Comparison of ENCODE assay signal across 10 cellular contexts in the genomic region with DNA sequence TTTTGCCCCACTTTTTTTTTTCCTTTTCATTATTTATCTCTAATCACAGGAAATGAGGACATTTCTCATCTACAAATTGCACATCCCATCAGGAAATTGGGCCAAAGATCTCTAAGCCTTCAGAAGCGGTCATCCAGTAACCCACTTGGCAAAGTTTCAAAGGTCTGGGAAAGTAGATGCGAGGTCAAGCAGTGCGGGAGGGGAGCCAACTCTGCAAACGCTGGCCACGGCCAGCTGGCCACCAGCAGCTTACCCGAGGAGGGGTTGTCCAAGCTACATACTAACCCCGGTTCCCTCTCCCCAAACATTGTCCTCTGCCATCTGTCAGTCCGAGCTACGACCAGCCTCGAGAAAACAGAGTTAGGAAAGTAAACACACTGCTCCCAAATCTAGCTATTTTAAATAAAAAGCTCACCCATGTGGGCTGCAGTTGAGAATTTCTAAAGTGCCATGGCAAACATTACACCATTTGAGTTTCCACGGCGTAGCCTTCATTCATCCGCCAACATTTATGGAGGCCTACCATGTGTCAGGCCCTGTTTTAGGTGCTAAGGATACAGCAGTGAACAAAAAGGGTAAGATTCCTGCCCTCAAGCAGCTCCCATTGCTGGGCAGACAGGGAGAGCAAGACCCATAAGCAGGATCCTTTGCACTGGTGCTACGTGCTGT. TPM values are rescaled to one million over a fixed set of nuclear protein-coding genes. Genes with fewer than 3 reads are reported as not detected.
DNase-seq lines count a peak whose midpoint lies in the region; ATAC-seq, FAIRE-seq and TF ChIP-seq lines count a peak whose summit lies in the region.
"Had no signal": no experiment of that assay in that cellular context is flagged by ENCODE, and none has a peak within 500 bp of the region (broad histone marks: within the 10 kb centered on the region; RNA-seq: fewer than 3 reads in every experiment).

No MANE protein-coding gene starts in this region.

- H2AFZ ChIP-seq in K562 (ENCODE audit: low read depth, low read length), result no peak overlapping the region

- ATAC-seq in K562 (no peak), lower lobe of right lung (peak; percentile 51 to 52), GM19467 (IDR thresholded peaks at IDR 0.05; ENCODE audit: unreplicated experiment) (no peak)

- no peaks in the 10 kb centered on the region for H3K9me3 ChIP-seq in K562 (replicated peaks; ENCODE audit: control insufficient read depth, insufficient read depth, low read depth, low read length)
- no peaks in the 10 kb centered on the region for H3K9me3 ChIP-seq in lower lobe of right lung
- H3K9me3 ChIP-seq in subcutaneous abdominal adipose tissue (ENCODE audit: control insufficient read depth in 5 of 5, low read length in 5 of 5), result no peaks in the 10 kb centered on the region

- no peak for TF ChIP-seq EP300 in K562 (IDR thresholded peaks at IDR 0.05; ENCODE audit: low read length)

- TF ChIP-seq RAD21 in K562 (CRISPR knock-in tag; conservative IDR thresholded peaks at IDR 0.05 in 1 of 2, IDR thresholded peaks at IDR 0.05 in 1 of 2), result no peak

- intact Hi-C loops in K562 (cut with micrococcal nuclease) (no loop called here), lower lobe of right lung (cut with DNase I) (no loop called here)

- BruUV-seq in K562 (replicated peaks; lab: Mats Ljungman, UMichigan), result no TSS peak

- FAIRE-seq in K562 (lab: Jason Lieb, UNC), result no peak

- no peaks in the 10 kb centered on the region for H3K27me3 ChIP-seq in HL-60 (ENCODE audit: insufficient read depth, poor library complexity, severe bottlenecking)
- H3K27me3 ChIP-seq in K562 (ENCODE audit: control insufficient read depth in 2 of 2, insufficient read depth in 2 of 2, low read length in 2 of 2), result peaks cover 30 to 38% of the 10 kb centered on the region in 2 experiments; a peak in 4 of 5 replicates
- no peaks in the 10 kb centered on the region for H3K27me3 ChIP-seq in lower lobe of right lung (ENCODE audit: low read depth)
- H3K27me3 ChIP-seq in subcutaneous abdominal adipose tissue (ENCODE audit: control insufficient read depth in 5 of 5, insufficient read depth in 4 of 5, low read length in 5 of 5), result no peaks in the 10 kb centered on the region

- in situ Hi-C loops in K562 (cut with MboI), result loop anchor here (10.0 kb wide), 1 partner anchor 185 kb away; no protein-coding TSS in a partner anchor

- H3K4me3 ChIP-seq in HL-60 (replicated peaks; ENCODE audit: insufficient read depth, low read length) (no peak overlapping the region), K562 (no peak overlapping the region), lower lobe of right lung (no peak overlapping the region), subcutaneous abdominal adipose tissue (ENCODE audit: low read depth in 1 of 5, low read length in 5 of 5) (peak overlapping the region in 3 of 5 donors; percentile 16 to 54 (median 27))

- TF ChIP-seq POLR2A in K562 (conservative IDR thresholded peaks at IDR 0.05), result no peak

- no peaks in the 10 kb centered on the region for H3K79me2 ChIP-seq in K562 (ENCODE audit: control insufficient read depth, insufficient read depth, low read length)

- H3K36me3 ChIP-seq in K562 (ENCODE audit: control insufficient read depth, insufficient read depth, low read length) (no peaks in the 10 kb centered on the region), lower lobe of right lung (no peaks in the 10 kb centered on the region), subcutaneous abdominal adipose tissue (ENCODE audit: control insufficient read depth in 5 of 5, insufficient read depth in 5 of 5, low read length in 5 of 5) (no peaks in the 10 kb centered on the region)

- H3K4me1 ChIP-seq in K562 (replicated peaks in 1 of 2; ENCODE audit: control insufficient read depth in 2 of 2, insufficient read depth in 2 of 2, low read length in 2 of 2) (no peaks in the 10 kb centered on the region), lower lobe of right lung (peaks cover 39% of the 10 kb centered on the region), subcutaneous abdominal adipose tissue (ENCODE audit: control insufficient read depth in 5 of 5, insufficient read depth in 5 of 5, low read length in 5 of 5) (peaks cover 23 to 66% (median 46%) of the 10 kb centered on the region in 5 donors)

- peak overlapping the region; percentile 42 for H3K27ac ChIP-seq in HL-60 (replicated peaks)
- no peak overlapping the region for H3K27ac ChIP-seq in K562 (ENCODE audit: extremely low read depth, low read depth, low read length)
- H3K27ac ChIP-seq in lower lobe of right lung, result peak overlapping the region; percentile 36
- peak overlapping the region; percentile 96 for H3K27ac ChIP-seq in subcutaneous abdominal adipose tissue (ENCODE audit: low read depth, low read length)

- H3K9ac ChIP-seq in K562 (ENCODE audit: insufficient read depth in 1 of 2, low read depth in 2 of 2, low read length in 2 of 2) (no peak overlapping the region), subcutaneous abdominal adipose tissue (ENCODE audit: low read length in 5 of 5) (peak overlapping the region; percentile 22 to 84 (median 57))

- CTCF ChIA-PET in K562 (lab: Yijun Ruan, JAX; ENCODE audit: low intra/inter-chr PET ratio), result no interaction called here

- WGBS in K562 (ENCODE audit: insufficient coverage, low coverage, missing lambda C conversion rate), result 20% methylated on average over 14 of the region's 14 CpGs

- POLR2A ChIA-PET in K562 (lab: Yijun Ruan, JAX), result interaction anchor here (0.5 to 0.6 kb wide), 3 partner anchors 33 to 298 kb away, joined by 3 to 4 read pairs (median 3); no protein-coding TSS in a partner anchor

- H4K20me1 ChIP-seq in K562 (replicated peaks; ENCODE audit: control insufficient read depth, insufficient read depth, low read length), result no peaks in the 10 kb centered on the region

- H3K9me1 ChIP-seq in K562 (ENCODE audit: control insufficient read depth, insufficient read depth, low read length), result no peaks in the 10 kb centered on the region

- DNase-seq in HL-60 (ENCODE audit: low read depth in 1 of 2, low spot score in 1 of 2), result no peak
- peak in 1 of 4 experiments; percentile 5 for DNase-seq in K562 (ENCODE audit: extremely low read depth in 1 of 4, low spot score in 3 of 4)
- peak; percentile 56 for DNase-seq in lower lobe of right lung
- DNase-seq in MV-4-11 (lab: John Stamatoyannopoulos, UW), result no peak
- DNase-seq in AG08395 (ENCODE audit: low spot score), result no peak
- DNase-seq: activated CD8-positive, alpha-beta memory T cell treated with anti-CD3 and anti-CD28 coated beads for 24 hours; DMS79 treated with DMSO at 0.1 percent for 48 hours; NCI-H82 had no signal

- H3K4me2 ChIP-seq in K562 (ENCODE audit: insufficient read depth, low read length), result no peak overlapping the region

- TF ChIP-seq CTCF in HL-60 (IDR thresholded peaks at IDR 0.05; ENCODE audit: insufficient read depth, low read length) (no peak), K562 (IDR thresholded peaks at IDR 0.05 in 2 of 3, conservative IDR thresholded peaks at IDR 0.05 in 1 of 3; ENCODE audit: insufficient read depth in 2 of 3, low read depth in 1 of 3, low read length in 3 of 3) (no peak), lower lobe of right lung (IDR thresholded peaks at IDR 0.05) (no peak)

RNA-seq across cellular contexts. Expression of gene FFAR2, which starts 11.5 kb away (rescaled TPM):
- not detected in 2 replicates for total RNA-seq in K562 (2011; cell fraction: chromatin; rRNA removed; ENCODE audit: low replicate concordance)
- total RNA-seq in K562 (2011; cell fraction: nucleolus; rRNA removed), result not detected in 2 replicates
- not detected in 2 replicates for total RNA-seq in K562 (2011; cell fraction: nucleoplasm; rRNA removed)
- total RNA-seq in K562 (2014; rRNA removed), result not detected in 2 replicates
- total RNA-seq in K562 (2014; rRNA removed; fragmentation: Illumina TruSeq; extraction: Trizol), result not detected in 2 replicates
- total RNA-seq in K562 (2015; rRNA removed; fragmentation: Illumina TruSeq; extraction: Trizol), result not detected in 2 replicates
- total RNA-seq in K562 (2021), result not detected in 2 replicates
- not detected in 2 replicates for polyA plus RNA-seq in K562 (2011; rRNA removed)
- not detected in 2 replicates for polyA plus RNA-seq in K562 (2011; cell fraction: cytosol; rRNA removed)
- not detected in 2 replicates for polyA plus RNA-seq in K562 (2011; cell fraction: nucleus; rRNA removed)
- polyA plus RNA-seq in K562 (2012), result not detected in 2 replicates
- polyA plus RNA-seq in K562 (2014; fragmentation: Illumina TruSeq; extraction: Trizol), result not detected in 2 replicates
- not detected for polyA plus RNA-seq in K562 (2014; fragmentation: Nextera tagmentation; extraction: Ambion mirVana)
- not detected in 2 replicates for polyA plus RNA-seq in K562 (2014; rRNA removed)
- polyA minus RNA-seq in K562 (2011; rRNA and poly(A)+ RNA removed), result not detected in 2 replicates
- not detected in 2 replicates for polyA minus RNA-seq in K562 (2011; cell fraction: cytosol; rRNA and poly(A)+ RNA removed)
- not detected in 2 replicates for polyA minus RNA-seq in K562 (2011; cell fraction: nucleus; rRNA and poly(A)+ RNA removed)
- total RNA-seq in lower lobe of right lung, result 4.7 TPM

RNA-seq across cellular contexts. Expression of gene KRTDAP, which starts 30.7 kb away (rescaled TPM):
- not detected in 2 replicates for total RNA-seq in K562 (2011; cell fraction: chromatin; rRNA removed; ENCODE audit: low replicate concordance)
- total RNA-seq in K562 (2011; cell fraction: nucleolus; rRNA removed), result not detected in 2 replicates
- not detected in 2 replicates for total RNA-seq in K562 (2011; cell fraction: nucleoplasm; rRNA removed)
- total RNA-seq in K562 (2014; rRNA removed) (not detected in 2 replicates), K562 (2014; rRNA removed; fragmentation: Illumina TruSeq; extraction: Trizol) (not detected in 2 replicates), K562 (2015; rRNA removed; fragmentation: Illumina TruSeq; extraction: Trizol) (not detected in 2 replicates), K562 (2021) (not detected in 2 replicates), lower lobe of right lung (0.89 TPM)
- polyA plus RNA-seq in K562 (2011; rRNA removed) (not detected in 2 replicates), K562 (2014; fragmentation: Illumina TruSeq; extraction: Trizol) (not detected in 2 replicates), K562 (2014; fragmentation: Nextera tagmentation; extraction: Ambion mirVana) (not detected), K562 (2014; rRNA removed) (not detected in 2 replicates)
- not detected in 2 replicates for polyA plus RNA-seq in K562 (2011; cell fraction: cytosol; rRNA removed)
- polyA plus RNA-seq in K562 (2011; cell fraction: nucleus; rRNA removed), result not detected in 2 replicates
- polyA plus RNA-seq in K562 (2012), result not detected in 2 replicates
- not detected in 2 replicates for polyA minus RNA-seq in K562 (2011; rRNA and poly(A)+ RNA removed)
- not detected in 2 replicates for polyA minus RNA-seq in K562 (2011; cell fraction: cytosol; rRNA and poly(A)+ RNA removed)
- polyA minus RNA-seq in K562 (2011; cell fraction: nucleus; rRNA and poly(A)+ RNA removed), result not detected in 2 replicates

RNA-seq across cellular contexts. Expression of gene DMKN, which starts 53.9 kb away (rescaled TPM):
- 0.42 and 1.5 TPM in 2 replicates for total RNA-seq in K562 (2011; cell fraction: chromatin; rRNA removed; ENCODE audit: low replicate concordance)
- 0.67 TPM in 1 of 2 replicates, not detected in the other for total RNA-seq in K562 (2011; cell fraction: nucleolus; rRNA removed)
- total RNA-seq in K562 (2011; cell fraction: nucleoplasm; rRNA removed), result 1.5 TPM in 1 of 2 replicates, not detected in the other
- not detected in 2 replicates for total RNA-seq in K562 (2014; rRNA removed)
- not detected in 2 replicates for total RNA-seq in K562 (2014; rRNA removed; fragmentation: Illumina TruSeq; extraction: Trizol)
- total RNA-seq in K562 (2015; rRNA removed; fragmentation: Illumina TruSeq; extraction: Trizol), result not detected in 2 replicates
- 0.53 TPM in 1 of 2 replicates, not detected in the other for total RNA-seq in K562 (2021)
- polyA plus RNA-seq in K562 (2011; rRNA removed), result 0.36 and 0.65 TPM in 2 replicates
- 1.3 and 1.6 TPM in 2 replicates for polyA plus RNA-seq in K562 (2011; cell fraction: cytosol; rRNA removed)
- polyA plus RNA-seq in K562 (2011; cell fraction: nucleus; rRNA removed), result 0.91 and 2.1 TPM in 2 replicates
- 0.53 and 2.7 TPM in 2 replicates for polyA plus RNA-seq in K562 (2012)
- polyA plus RNA-seq in K562 (2014; fragmentation: Illumina TruSeq; extraction: Trizol), result not detected in 2 replicates
- polyA plus RNA-seq in K562 (2014; fragmentation: Nextera tagmentation; extraction: Ambion mirVana), result not detected
- not detected in 2 replicates for polyA plus RNA-seq in K562 (2014; rRNA removed)
- not detected in 2 replicates for polyA minus RNA-seq in K562 (2011; rRNA and poly(A)+ RNA removed)
- polyA minus RNA-seq in K562 (2011; cell fraction: cytosol; rRNA and poly(A)+ RNA removed), result not detected in 2 replicates
- polyA minus RNA-seq in K562 (2011; cell fraction: nucleus; rRNA and poly(A)+ RNA removed), result 0.13 and 0.89 TPM in 2 replicates
- 70.7 TPM for total RNA-seq in lower lobe of right lung

Comparison
In these comparisons a context has a peak if more than half of its experiments do, and no peak if none do; other contexts are left out.
1. H3K4me3 ChIP-seq: peak in subcutaneous abdominal adipose tissue (3 of 5); none in HL-60 (single experiment), K562 (single experiment) and lower lobe of right lung (single experiment).
2. ATAC-seq: peak in lower lobe of right lung (2 of 2); none in K562 (single experiment) and GM19467 (single experiment).
3. H3K9ac ChIP-seq: peak in subcutaneous abdominal adipose tissue (5 of 5); none in K562 (0 of 2).
4. RNA of gene DMKN, which starts 53.9 kb away (total RNA-seq): 70.7 TPM in lower lobe of right lung (single experiment); 0.42 to 1.5 TPM in K562; every median in the first group is over 10 times any median in the second.